24 cellular contexts compared by ENCODE assay signal in genomic region chr7:85065306-85065705, GRCh38.
DNase-seq lines count a peak whose midpoint lies in the region; ATAC-seq and TF ChIP-seq lines count a peak whose summit lies in the region.
"Had no signal": no experiment of that assay in that cellular context is flagged by ENCODE, and none has a peak within 500 bp of the region (broad histone marks: within the 10 kb centered on the region; RNA-seq: fewer than 3 reads in every experiment).

No MANE protein-coding gene starts in this region.

- peaks cover 29% of the 10 kb centered on the region for H3K4me1 Mint-ChIP-seq in nephron
- no peaks in the 10 kb centered on the region for H3K4me1 Mint-ChIP-seq in activated T-helper 17 cell treated with anti-CD3 and anti-CD28 coated beads, Interleukin-2, amount 50 U/mL, for 72 hours
- H3K4me1 Mint-ChIP-seq in activated naive CD8-positive, alpha-beta T cell treated with anti-CD3 and anti-CD28 coated beads, Interleukin-2, amount 50 U/mL, for 24 hours, result no peaks in the 10 kb centered on the region
- H3K4me1 Mint-ChIP-seq: activated B cell treated with CpG ODN at 0.5 μM for 24 hours; activated CD4-positive, alpha-beta memory T cell treated with anti-CD3 and anti-CD28 coated beads, Interleukin-2, amount 10 ng/mL, durations not matched to agents 7 days and 5 days; activated naive CD4-positive, alpha-beta T cell treated with anti-CD3 and anti-CD28 coated beads, Interleukin-2, amount 10 ng/mL, durations not matched to agents 7 days and 5 days had no signal

- DNase-seq in Right ventricle myocardium superior, result no peak
- DNase-seq in right atrium auricular region (ENCODE audit: low spot score), result no peak
- DNase-seq in fibroblast of peridontal ligament (ENCODE audit: extremely low read depth), result peak; percentile 81
- no peak for DNase-seq in aorta
- no peak for DNase-seq in effector CD4-positive, alpha-beta T cell
- DNase-seq in activated naive CD8-positive, alpha-beta T cell treated with anti-CD3 and anti-CD28 coated beads, Interleukin-2, amount 50 U/mL, for 24 hours, result no peak
- DNase-seq: 8988T; activated B cell treated with CpG ODN at 0.5 μM for 24 hours; activated CD4-positive, alpha-beta memory T cell treated with anti-CD3 and anti-CD28 coated beads, Interleukin-2, amount 10 ng/mL, durations not matched to agents 7 days and 5 days; activated naive CD4-positive, alpha-beta T cell treated with anti-CD3 and anti-CD28 coated beads, Interleukin-2, amount 10 ng/mL, durations not matched to agents 7 days and 5 days; activated T-cell treated with anti-CD3 and anti-CD28 coated beads, Interleukin-2, amount 50 U/mL, for 1 hour; esophagus squamous epithelium; GDM1; left colon; NCI-H2171 treated with DMSO at 0.1 percent for 48 hours; NCI-H748 treated with DMSO at 0.1 percent for 48 hours; pancreas; PC-3 had no signal

- peaks cover 29% of the 10 kb centered on the region for H3K36me3 Mint-ChIP-seq in nephron (ENCODE audit: low read depth)
- no peaks in the 10 kb centered on the region for H3K36me3 Mint-ChIP-seq in activated T-helper 17 cell treated with anti-CD3 and anti-CD28 coated beads, Interleukin-2, amount 50 U/mL, for 72 hours (ENCODE audit: low read depth)
- no peaks in the 10 kb centered on the region for H3K36me3 Mint-ChIP-seq in activated naive CD8-positive, alpha-beta T cell treated with anti-CD3 and anti-CD28 coated beads, Interleukin-2, amount 50 U/mL, for 24 hours (ENCODE audit: low read depth)
- H3K36me3 Mint-ChIP-seq: activated naive CD4-positive, alpha-beta T cell treated with anti-CD3 and anti-CD28 coated beads, Interleukin-2, amount 10 ng/mL, durations not matched to agents 7 days and 5 days had no signal

- no peak overlapping the region for H3K4me3 ChIP-seq in right atrium auricular region
- H3K4me3 ChIP-seq in aorta (ENCODE audit: low read length in 2 of 2), result no peak overlapping the region
- H3K4me3 ChIP-seq: BLaER1 treated with 17β-estradiol and CSF1 and Interleukin-3, amounts not matched to agents 10 nM and 100 nM; esophagus squamous epithelium; GM12878; pancreas; suprapubic skin had no signal

- no peak overlapping the region for H3K27ac ChIP-seq in right atrium auricular region
- H3K27ac ChIP-seq in aorta (ENCODE audit: low read depth in 1 of 2, low read length in 2 of 2), result no peak overlapping the region
- H3K27ac ChIP-seq: BLaER1 treated with 17β-estradiol and CSF1 and Interleukin-3, amounts not matched to agents 10 nM and 100 nM; esophagus squamous epithelium; pancreas; suprapubic skin had no signal

- no peak overlapping the region for H3K4me3 Mint-ChIP-seq in nephron
- H3K4me3 Mint-ChIP-seq in activated T-helper 17 cell treated with anti-CD3 and anti-CD28 coated beads, Interleukin-2, amount 50 U/mL, for 72 hours, result no peak overlapping the region
- no peak overlapping the region for H3K4me3 Mint-ChIP-seq in activated naive CD8-positive, alpha-beta T cell treated with anti-CD3 and anti-CD28 coated beads, Interleukin-2, amount 50 U/mL, for 24 hours
- H3K4me3 Mint-ChIP-seq: activated B cell treated with CpG ODN at 0.5 μM for 24 hours; activated CD4-positive, alpha-beta memory T cell treated with anti-CD3 and anti-CD28 coated beads, Interleukin-2, amount 10 ng/mL, durations not matched to agents 7 days and 5 days; activated naive CD4-positive, alpha-beta T cell treated with anti-CD3 and anti-CD28 coated beads, Interleukin-2, amount 10 ng/mL, durations not matched to agents 7 days and 5 days; T-helper 2 cell treated with Interferon-gamma antibody and Interleukin-4, amounts not matched to agents 5 μg/mL and 100 μg/mL, for 36 hours had no signal

- intact Hi-C loops in Right ventricle myocardium superior (cut with DNase I), result no loop called here
- intact Hi-C loops in aorta (cut with DNase I), result loop anchor here in 1 of 2 donors (5.0 kb wide), 2 partner anchors 37 to 107 kb away; no protein-coding TSS in a partner anchor

- TF ChIP-seq CTCF in right atrium auricular region (IDR thresholded peaks at IDR 0.05) (no peak), nephron (IDR thresholded peaks at IDR 0.05; ENCODE audit: unreplicated experiment in 3 of 3) (no peak)

- H3K4me1 ChIP-seq in right atrium auricular region, result no peaks in the 10 kb centered on the region
- H3K4me1 ChIP-seq in aorta (ENCODE audit: control insufficient read depth in 1 of 2, insufficient read depth in 2 of 2, low read length in 2 of 2), result peaks cover 0 to 11% of the 10 kb centered on the region in 2 donors
- H3K4me1 ChIP-seq: esophagus squamous epithelium, pancreas had no signal

- peak overlapping the region; percentile 9 to 71 (median 69) for H3K27ac Mint-ChIP-seq in nephron
- H3K27ac Mint-ChIP-seq in activated T-helper 17 cell treated with anti-CD3 and anti-CD28 coated beads, Interleukin-2, amount 50 U/mL, for 72 hours, result no peak overlapping the region
- no peak overlapping the region for H3K27ac Mint-ChIP-seq in activated naive CD8-positive, alpha-beta T cell treated with anti-CD3 and anti-CD28 coated beads, Interleukin-2, amount 50 U/mL, for 24 hours
- H3K27ac Mint-ChIP-seq: activated B cell treated with CpG ODN at 0.5 μM for 24 hours; activated CD4-positive, alpha-beta memory T cell treated with anti-CD3 and anti-CD28 coated beads, Interleukin-2, amount 10 ng/mL, durations not matched to agents 7 days and 5 days; activated naive CD4-positive, alpha-beta T cell treated with anti-CD3 and anti-CD28 coated beads, Interleukin-2, amount 10 ng/mL, durations not matched to agents 7 days and 5 days; T-helper 2 cell treated with Interferon-gamma antibody and Interleukin-4, amounts not matched to agents 5 μg/mL and 100 μg/mL, for 36 hours had no signal

- WGBS in aorta, 2 donors, result 0 to 3% methylated on average over 1 of the region's 1 CpG

- no peaks in the 10 kb centered on the region for H3K9me3 Mint-ChIP-seq in nephron
- H3K9me3 Mint-ChIP-seq in activated T-helper 17 cell treated with anti-CD3 and anti-CD28 coated beads, Interleukin-2, amount 50 U/mL, for 72 hours, result peaks cover 7% of the 10 kb centered on the region
- no peaks in the 10 kb centered on the region for H3K9me3 Mint-ChIP-seq in activated naive CD8-positive, alpha-beta T cell treated with anti-CD3 and anti-CD28 coated beads, Interleukin-2, amount 50 U/mL, for 24 hours
- H3K9me3 Mint-ChIP-seq: activated B cell treated with CpG ODN at 0.5 μM for 24 hours; activated naive CD4-positive, alpha-beta T cell treated with anti-CD3 and anti-CD28 coated beads, Interleukin-2, amount 10 ng/mL, durations not matched to agents 7 days and 5 days; T-helper 2 cell treated with Interferon-gamma antibody and Interleukin-4, amounts not matched to agents 5 μg/mL and 100 μg/mL, for 36 hours had no signal

- no peaks in the 10 kb centered on the region for H3K27me3 Mint-ChIP-seq in nephron (ENCODE audit: low read depth)
- no peaks in the 10 kb centered on the region for H3K27me3 Mint-ChIP-seq in activated T-helper 17 cell treated with anti-CD3 and anti-CD28 coated beads, Interleukin-2, amount 50 U/mL, for 72 hours
- no peaks in the 10 kb centered on the region for H3K27me3 Mint-ChIP-seq in activated naive CD8-positive, alpha-beta T cell treated with anti-CD3 and anti-CD28 coated beads, Interleukin-2, amount 50 U/mL, for 24 hours
- H3K27me3 Mint-ChIP-seq: activated B cell treated with CpG ODN at 0.5 μM for 24 hours; activated CD4-positive, alpha-beta memory T cell treated with anti-CD3 and anti-CD28 coated beads, Interleukin-2, amount 10 ng/mL, durations not matched to agents 7 days and 5 days; activated naive CD4-positive, alpha-beta T cell treated with anti-CD3 and anti-CD28 coated beads, Interleukin-2, amount 10 ng/mL, durations not matched to agents 7 days and 5 days had no signal

- H3K27me3 ChIP-seq in right atrium auricular region (no peaks in the 10 kb centered on the region), aorta (ENCODE audit: control insufficient read depth in 1 of 2, insufficient read depth in 2 of 2, low read length in 1 of 2) (no peaks in the 10 kb centered on the region)
- H3K27me3 ChIP-seq: BLaER1 treated with 17β-estradiol and CSF1 and Interleukin-3, amounts not matched to agents 10 nM and 100 nM; esophagus squamous epithelium; pancreas; suprapubic skin had no signal

- H3K36me3 ChIP-seq in right atrium auricular region (no peaks in the 10 kb centered on the region), aorta (ENCODE audit: control insufficient read depth in 1 of 2, insufficient read depth in 2 of 2, low read length in 1 of 2) (no peaks in the 10 kb centered on the region)
- H3K36me3 ChIP-seq: BLaER1 treated with 17β-estradiol and CSF1 and Interleukin-3, amounts not matched to agents 10 nM and 100 nM; esophagus squamous epithelium; pancreas; suprapubic skin had no signal

- ATAC-seq in Right ventricle myocardium superior (ENCODE audit: poor library complexity) (peak; percentile 80), aorta (ENCODE audit: low FRiP score) (peak; percentile 76)
- ATAC-seq in activated T-helper 17 cell treated with anti-CD3 and anti-CD28 coated beads, Interleukin-2, amount 50 U/mL, for 72 hours (replicated peaks), result no peak
- no peak for ATAC-seq in activated naive CD8-positive, alpha-beta T cell treated with anti-CD3 and anti-CD28 coated beads, Interleukin-2, amount 50 U/mL, for 24 hours
- ATAC-seq: GM12878, left colon, pancreas, PC-3 had no signal

- H3K9me3 ChIP-seq in right atrium auricular region (no peaks in the 10 kb centered on the region), aorta (ENCODE audit: control insufficient read depth, low read length) (no peaks in the 10 kb centered on the region)
- H3K9me3 ChIP-seq: BLaER1 treated with 17β-estradiol and CSF1 and Interleukin-3, amounts not matched to agents 10 nM and 100 nM; esophagus squamous epithelium; pancreas; suprapubic skin had no signal

Comparison
In these comparisons a context has a peak if more than half of its experiments do, and no peak if none do; other contexts are left out.
1. ATAC-seq: peak in Right ventricle myocardium superior (single experiment) and aorta (single experiment); none in activated T-helper 17 cell treated with anti-CD3 and anti-CD28 coated beads, Interleukin-2, amount 50 U/mL, for 72 hours (single experiment) and activated naive CD8-positive, alpha-beta T cell treated with anti-CD3 and anti-CD28 coated beads, Interleukin-2, amount 50 U/mL, for 24 hours (single experiment).
2. H3K27ac Mint-ChIP-seq: peak in nephron (3 of 3); none in activated T-helper 17 cell treated with anti-CD3 and anti-CD28 coated beads, Interleukin-2, amount 50 U/mL, for 72 hours (single experiment) and activated naive CD8-positive, alpha-beta T cell treated with anti-CD3 and anti-CD28 coated beads, Interleukin-2, amount 50 U/mL, for 24 hours (single experiment).